Comparison of ENCODE assay signal across 7 cellular contexts in genomic region chr19:6459356-6460098, GRCh38. TPM values are rescaled to one million over a fixed set of nuclear protein-coding genes. Genes with fewer than 3 reads are reported as not detected.
DNase-seq lines count a peak whose midpoint lies in the region; ATAC-seq and TF ChIP-seq lines count a peak whose summit lies in the region.

TSS of gene SLC25A23 (minus strand) at chr19:6459792. CDS start at chr19:6459628, 164 bp downstream.

- TF ChIP-seq RAD21 in liver (IDR thresholded peaks at IDR 0.05), result no peak

- TF ChIP-seq CTCF in GM12865 (IDR thresholded peaks at IDR 0.05; ENCODE audit: insufficient read depth, low read depth, low read length, missing control alignments) (no peak), dorsolateral prefrontal cortex (IDR thresholded peaks at IDR 0.05 in 54 of 56, conservative IDR thresholded peaks at IDR 0.05 in 2 of 56; ENCODE audit: low read depth in 1 of 56, partially characterized antibody in 56 of 56) (no peak), liver (IDR thresholded peaks at IDR 0.05; ENCODE audit: low read depth, low read length, missing input control) (no peak)

- peak; percentile 90 for DNase-seq in GM12865 (ENCODE audit: low read depth)
- peak; percentile 55 for DNase-seq in NCI-H2227 treated with DMSO at 0.1 percent for 48 hours (lab: John Stamatoyannopoulos, UW)
- peak; percentile 54 to 60 for DNase-seq in activated CD4-positive, alpha-beta T cell treated with anti-CD3 and anti-CD28 coated beads for 4 hours
- peak; percentile 49 to 82 (median 66) for DNase-seq in dorsolateral prefrontal cortex
- DNase-seq in stimulated activated CD4-positive, alpha-beta T cell treated with anti-CD3 and anti-CD28 coated beads, Interleukin-4, amount 100 ng/mL, for 48 hours (ENCODE audit: low read depth in 2 of 2), result peak; percentile 51 to 64

- peaks cover 0 to 19% (median 7%) of the 10 kb centered on the region in 4 donors for H3K36me3 ChIP-seq in liver (ENCODE audit: control insufficient read depth in 4 of 4, insufficient read depth in 3 of 4, low read depth in 1 of 4, low read length in 3 of 4)

- intact Hi-C loops in dorsolateral prefrontal cortex (cut with DNase I), result loop anchor here in 1 of 2 donors (2.0 to 5.0 kb wide), 3 partner anchors 35 to 58 kb away; partner anchors contain the start of genes KHSRP and TUBB4A

- WGBS in liver, result under 1% methylated on average over 62 of the region's 62 CpGs

- H3K4me1 ChIP-seq in liver (ENCODE audit: control insufficient read depth in 4 of 4, insufficient read depth in 4 of 4, low read length in 3 of 4), result peaks cover 7 to 22% (median 16%) of the 10 kb centered on the region in 4 donors

- H3K27ac ChIP-seq in dorsolateral prefrontal cortex (peak within 1 kb of the TSS; percentile 9 to 92 (median 83)), liver (ENCODE audit: low read depth in 1 of 2, low read length in 2 of 2) (peak within 1 kb of the TSS; percentile 88 to 91)

- peaks cover 0 to 25% (median 12%) of the 10 kb centered on the region in 45 donors for H3K27me3 ChIP-seq in dorsolateral prefrontal cortex
- no peaks in the 10 kb centered on the region for H3K27me3 ChIP-seq in liver (ENCODE audit: control insufficient read depth in 4 of 4, insufficient read depth in 4 of 4, low read length in 3 of 4)

- H3K9me3 ChIP-seq in liver (ENCODE audit: control insufficient read depth in 4 of 4, low read length in 3 of 4), result peaks cover 0 to under 1% (median 0%) of the 10 kb centered on the region in 4 donors

- ATAC-seq in HG02588 (IDR thresholded peaks at IDR 0.05; ENCODE audit: unreplicated experiment), result peak; percentile 36

- peak within 1 kb of the TSS; percentile 36 to 60 for H3K9ac ChIP-seq in liver (ENCODE audit: low read depth in 1 of 2, low read length in 2 of 2)

- H3K4me3 ChIP-seq in GM12865 (ENCODE audit: low read depth, low read length) (peak within 1 kb of the TSS; percentile 94), dorsolateral prefrontal cortex (peak within 1 kb of the TSS; percentile 52 to 98 (median 86)), liver (ENCODE audit: low read depth in 1 of 3, low read length in 3 of 3) (peak within 1 kb of the TSS; percentile 75 to 87 (median 85))

TF ChIP-seq in liver, 16 proteins besides CTCF, POLR2A, EP300 and RAD21:
- TF ChIP-seq FOXA2 (IDR thresholded peaks at IDR 0.05) (no peak), TAF1 (conservative IDR thresholded peaks at IDR 0.05) (no peak), HNF4G (IDR thresholded peaks at IDR 0.05) (no peak), HNF4A (conservative IDR thresholded peaks at IDR 0.05) (no peak), SP1 (IDR thresholded peaks at IDR 0.05) (no peak), MAX (IDR thresholded peaks at IDR 0.05) (no peak), YY1 (IDR thresholded peaks at IDR 0.05) (no peak), JUND (IDR thresholded peaks at IDR 0.05) (no peak), FOXA1 (IDR thresholded peaks at IDR 0.05) (no peak), NR2F2 (IDR thresholded peaks at IDR 0.05) (no peak), RXRA (IDR thresholded peaks at IDR 0.05) (no peak), EGR1 (IDR thresholded peaks at IDR 0.05; ENCODE audit: low read depth in 2 of 2) (no peak)
- TF ChIP-seq, protein P1, sequence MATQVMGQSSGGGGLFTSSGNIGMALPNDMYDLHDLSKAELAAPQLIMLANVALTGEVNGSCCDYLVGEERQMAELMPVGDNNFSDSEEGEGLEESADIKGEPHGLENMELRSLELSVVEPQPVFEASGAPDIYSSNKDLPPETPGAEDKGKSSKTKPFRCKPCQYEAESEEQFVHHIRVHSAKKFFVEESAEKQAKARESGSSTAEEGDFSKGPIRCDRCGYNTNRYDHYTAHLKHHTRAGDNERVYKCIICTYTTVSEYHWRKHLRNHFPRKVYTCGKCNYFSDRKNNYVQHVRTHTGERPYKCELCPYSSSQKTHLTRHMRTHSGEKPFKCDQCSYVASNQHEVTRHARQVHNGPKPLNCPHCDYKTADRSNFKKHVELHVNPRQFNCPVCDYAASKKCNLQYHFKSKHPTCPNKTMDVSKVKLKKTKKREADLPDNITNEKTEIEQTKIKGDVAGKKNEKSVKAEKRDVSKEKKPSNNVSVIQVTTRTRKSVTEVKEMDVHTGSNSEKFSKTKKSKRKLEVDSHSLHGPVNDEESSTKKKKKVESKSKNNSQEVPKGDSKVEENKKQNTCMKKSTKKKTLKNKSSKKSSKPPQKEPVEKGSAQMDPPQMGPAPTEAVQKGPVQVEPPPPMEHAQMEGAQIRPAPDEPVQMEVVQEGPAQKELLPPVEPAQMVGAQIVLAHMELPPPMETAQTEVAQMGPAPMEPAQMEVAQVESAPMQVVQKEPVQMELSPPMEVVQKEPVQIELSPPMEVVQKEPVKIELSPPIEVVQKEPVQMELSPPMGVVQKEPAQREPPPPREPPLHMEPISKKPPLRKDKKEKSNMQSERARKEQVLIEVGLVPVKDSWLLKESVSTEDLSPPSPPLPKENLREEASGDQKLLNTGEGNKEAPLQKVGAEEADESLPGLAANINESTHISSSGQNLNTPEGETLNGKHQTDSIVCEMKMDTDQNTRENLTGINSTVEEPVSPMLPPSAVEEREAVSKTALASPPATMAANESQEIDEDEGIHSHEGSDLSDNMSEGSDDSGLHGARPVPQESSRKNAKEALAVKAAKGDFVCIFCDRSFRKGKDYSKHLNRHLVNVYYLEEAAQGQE (IDR thresholded peaks at IDR 0.05), result no peak
- TF ChIP-seq, protein P2, sequence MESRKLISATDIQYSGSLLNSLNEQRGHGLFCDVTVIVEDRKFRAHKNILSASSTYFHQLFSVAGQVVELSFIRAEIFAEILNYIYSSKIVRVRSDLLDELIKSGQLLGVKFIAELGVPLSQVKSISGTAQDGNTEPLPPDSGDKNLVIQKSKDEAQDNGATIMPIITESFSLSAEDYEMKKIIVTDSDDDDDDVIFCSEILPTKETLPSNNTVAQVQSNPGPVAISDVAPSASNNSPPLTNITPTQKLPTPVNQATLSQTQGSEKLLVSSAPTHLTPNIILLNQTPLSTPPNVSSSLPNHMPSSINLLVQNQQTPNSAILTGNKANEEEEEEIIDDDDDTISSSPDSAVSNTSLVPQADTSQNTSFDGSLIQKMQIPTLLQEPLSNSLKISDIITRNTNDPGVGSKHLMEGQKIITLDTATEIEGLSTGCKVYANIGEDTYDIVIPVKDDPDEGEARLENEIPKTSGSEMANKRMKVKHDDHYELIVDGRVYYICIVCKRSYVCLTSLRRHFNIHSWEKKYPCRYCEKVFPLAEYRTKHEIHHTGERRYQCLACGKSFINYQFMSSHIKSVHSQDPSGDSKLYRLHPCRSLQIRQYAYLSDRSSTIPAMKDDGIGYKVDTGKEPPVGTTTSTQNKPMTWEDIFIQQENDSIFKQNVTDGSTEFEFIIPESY (IDR thresholded peaks at IDR 0.05), result no peak
- TF ChIP-seq, protein P3, sequence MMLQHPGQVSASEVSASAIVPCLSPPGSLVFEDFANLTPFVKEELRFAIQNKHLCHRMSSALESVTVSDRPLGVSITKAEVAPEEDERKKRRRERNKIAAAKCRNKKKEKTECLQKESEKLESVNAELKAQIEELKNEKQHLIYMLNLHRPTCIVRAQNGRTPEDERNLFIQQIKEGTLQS (IDR thresholded peaks at IDR 0.05), result no peak

RNA-seq across cellular contexts. Expression of gene SLC25A23, which starts in this region (rescaled TPM):
- 100 to 1,000 TPM; 113 to 321 (median 206) TPM for total RNA-seq in dorsolateral prefrontal cortex
- 10 to 100 TPM; 25.3 to 34.6 TPM for total RNA-seq in liver
- polyA plus RNA-seq in liver, result 10 to 100 TPM in 1 of 2 donors, 1 to 10 TPM in 1; 9.3 to 20.0 TPM

Comparison
In these comparisons a context has a peak if more than half of its experiments do, and no peak if none do; other contexts are left out.
1. Peak in every context shown above with its lines: DNase-seq, ATAC-seq, H3K4me3 ChIP-seq and H3K27ac ChIP-seq.